In genomic region chr6:111750753-111751684, GRCh38 we compare ENCODE assay signal across 8 cellular contexts.
DNase-seq lines count a peak whose midpoint lies in the region; ATAC-seq, FAIRE-seq and TF ChIP-seq lines count a peak whose summit lies in the region.

No MANE protein-coding gene starts in this region.

- H3K27ac ChIP-seq in muscle layer of duodenum (ENCODE audit: low read length) = peak overlapping the region; percentile 9

- H3K4me1 ChIP-seq in muscle layer of duodenum (ENCODE audit: control insufficient read depth in 1 of 2, insufficient read depth in 2 of 2, low read length in 2 of 2) = peaks cover 3 to 11% of the 10 kb centered on the region in 2 donors

- no peaks in the 10 kb centered on the region for H3K36me3 ChIP-seq in muscle layer of duodenum (ENCODE audit: control insufficient read depth in 1 of 2, insufficient read depth in 2 of 2, low read length in 2 of 2)

- ATAC-seq in HG03442 (IDR thresholded peaks at IDR 0.05; ENCODE audit: unreplicated experiment) = peak; percentile 94

- FAIRE-seq in H54 (lab: Jason Lieb, UNC) = no peak

- DNase-seq in activated gamma-delta T cell treated with Interleukin-2 at 50 U/mL for 16 hours (peak; percentile 59), activated gamma-delta T cell (lab: John Stamatoyannopoulos, UW) (no peak), COR-L47 (lab: John Stamatoyannopoulos, UW) (no peak), H54 (ENCODE audit: insufficient read length, low spot score) (no peak), hippocampal formation (lab: John Stamatoyannopoulos, UW) (no peak)
- peak; percentile 27 for DNase-seq in activated naive CD4-positive, alpha-beta T cell treated with anti-CD3 and anti-CD28 coated beads, Interleukin-2, amount 50 U/mL, for 16 hours

- no peak overlapping the region for H3K4me3 ChIP-seq in muscle layer of duodenum (ENCODE audit: low read depth in 1 of 2, low read length in 2 of 2)

- TF ChIP-seq POLR2A in H54 (IDR thresholded peaks at IDR 0.05; ENCODE audit: low read depth, low read length) = no peak

- H3K9me3 ChIP-seq in muscle layer of duodenum (ENCODE audit: control insufficient read depth in 1 of 2, low read length in 2 of 2) = no peaks in the 10 kb centered on the region

- H3K27me3 ChIP-seq in muscle layer of duodenum (ENCODE audit: low read depth, low read length) = no peaks in the 10 kb centered on the region

Comparison
In these comparisons a context has a peak if more than half of its experiments do, and no peak if none do; other contexts are left out.
1. DNase-seq: peak in activated gamma-delta T cell treated with Interleukin-2 at 50 U/mL for 16 hours (single experiment) and activated naive CD4-positive, alpha-beta T cell treated with anti-CD3 and anti-CD28 coated beads, Interleukin-2, amount 50 U/mL, for 16 hours (single experiment); none in activated gamma-delta T cell (single experiment), COR-L47 (single experiment), H54 (single experiment) and hippocampal formation (0 of 2).